ENCODE assay signal across 1 cellular context in the genomic region with DNA sequence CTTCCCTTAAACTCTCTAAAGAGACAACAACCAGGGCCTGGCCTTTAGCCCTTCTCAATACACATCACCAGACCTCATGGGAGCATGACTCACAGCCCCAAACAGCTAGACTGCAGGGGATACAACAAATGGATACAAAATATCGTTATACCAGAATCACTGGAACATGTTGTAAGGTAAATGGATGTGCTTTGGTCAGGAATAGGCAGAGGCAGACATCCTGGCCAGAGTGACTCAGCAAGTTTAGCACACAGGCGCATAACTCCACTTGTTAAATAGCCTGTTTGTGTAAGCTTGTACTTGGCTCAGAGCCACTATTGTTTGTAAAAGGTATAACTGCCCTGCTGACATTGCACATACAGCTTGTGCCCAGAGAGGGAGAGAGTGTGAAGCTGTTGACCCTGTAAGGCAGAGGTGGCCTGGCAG.
TF ChIP-seq lines count a peak whose summit lies in the region.

No MANE protein-coding gene starts in this region.

TF ChIP-seq in K562, 482 proteins besides CTCF, POLR2A, EP300 and RAD21 (continues in another document):
- TF ChIP-seq PTRF (tag; IDR thresholded peaks at IDR 0.05) (no peak), NCOA1 (IDR thresholded peaks at IDR 0.05; ENCODE audit: low read depth) (no peak), COPS2 (conservative IDR thresholded peaks at IDR 0.05) (no peak), NFE2 (IDR thresholded peaks at IDR 0.05; ENCODE audit: low read depth) (peak; percentile 88), HSF4 (CRISPR knock-in tag; IDR thresholded peaks at IDR 0.05; ENCODE audit: borderline replicate concordance) (no peak), ZNF23 (CRISPR knock-in tag; IDR thresholded peaks at IDR 0.05) (no peak), PHF21A (IDR thresholded peaks at IDR 0.05; ENCODE audit: borderline replicate concordance, low read depth) (no peak), BRF1 (IDR thresholded peaks at IDR 0.05; ENCODE audit: borderline replicate concordance, extremely low read depth, insufficient read length) (no peak), SAFB (IDR thresholded peaks at IDR 0.05; ENCODE audit: borderline replicate concordance, low read depth, low read length) (no peak), JUND (IDR thresholded peaks at IDR 0.05; ENCODE audit: borderline replicate concordance, low read depth, low read length) (no peak), JUND (tag; IDR thresholded peaks at IDR 0.05; ENCODE audit: borderline replicate concordance, low read depth, low read length) (peak; percentile 20; the same call in 1 of the 3 replicates), L3MBTL2 (IDR thresholded peaks at IDR 0.05) (no peak), BACH1 (tag; IDR thresholded peaks at IDR 0.05) (peak; percentile 67; the same call in 1 of the 2 replicates), TBP (optimal IDR thresholded peaks at IDR 0.05; ENCODE audit: low read depth, low read length) (no peak), ZNF134 (CRISPR knock-in tag; conservative IDR thresholded peaks at IDR 0.05) (no peak), ZNF764 (CRISPR knock-in tag; IDR thresholded peaks at IDR 0.05; ENCODE audit: low read depth) (no peak), TRIM28 (IDR thresholded peaks at IDR 0.05) (no peak), NFE2L1 (tag; IDR thresholded peaks at IDR 0.05; ENCODE audit: borderline replicate concordance, low read depth) (peak; percentile 79), POLR2H (tag; IDR thresholded peaks at IDR 0.05; ENCODE audit: low read depth) (no peak), NCOA6 (IDR thresholded peaks at IDR 0.05) (no peak), ETS2 (tag; IDR thresholded peaks at IDR 0.05; ENCODE audit: borderline replicate concordance, poor library complexity, severe bottlenecking) (no peak), MAFK (IDR thresholded peaks at IDR 0.05; ENCODE audit: low read length) (peak; percentile 76), SIX5 (IDR thresholded peaks at IDR 0.05; ENCODE audit: borderline replicate concordance in 1 of 2, insufficient read depth in 1 of 2, low read depth in 1 of 2, low read length in 2 of 2) (no peak), CHD2 (IDR thresholded peaks at IDR 0.05; ENCODE audit: low read depth, low read length) (no peak), ZNF197 (CRISPR knock-in tag; IDR thresholded peaks at IDR 0.05; ENCODE audit: low read depth) (no peak), MTA1 (IDR thresholded peaks at IDR 0.05; ENCODE audit: borderline replicate concordance) (no peak), BDP1 (IDR thresholded peaks at IDR 0.05; ENCODE audit: insufficient read depth, insufficient read length) (no peak), ZNF282 (CRISPR knock-in tag; IDR thresholded peaks at IDR 0.05) (no peak), ZNF224 (CRISPR knock-in tag; IDR thresholded peaks at IDR 0.05) (no peak), ARHGAP35 (IDR thresholded peaks at IDR 0.05; ENCODE audit: partially characterized antibody) (no peak), MAFG (tag; conservative IDR thresholded peaks at IDR 0.05) (peak; percentile 92), SOX6 (IDR thresholded peaks at IDR 0.05) (peak; percentile 85), NFATC3 (IDR thresholded peaks at IDR 0.05) (no peak), DMBX1 (CRISPR knock-in tag; IDR thresholded peaks at IDR 0.05; ENCODE audit: borderline replicate concordance) (0 out of 2 replicates have a peak, but pooled peaks have one; percentile 15), GABPA (tag; conservative IDR thresholded peaks at IDR 0.05; ENCODE audit: low read depth) (no peak), ZBED1 (IDR thresholded peaks at IDR 0.05) (no peak), FIP1L1 (IDR thresholded peaks at IDR 0.05; ENCODE audit: low read depth, low read length, poor library complexity, severe bottlenecking) (no peak), NFIC (IDR thresholded peaks at IDR 0.05) (peak; percentile 90)
- TF ChIP-seq, protein P1, sequence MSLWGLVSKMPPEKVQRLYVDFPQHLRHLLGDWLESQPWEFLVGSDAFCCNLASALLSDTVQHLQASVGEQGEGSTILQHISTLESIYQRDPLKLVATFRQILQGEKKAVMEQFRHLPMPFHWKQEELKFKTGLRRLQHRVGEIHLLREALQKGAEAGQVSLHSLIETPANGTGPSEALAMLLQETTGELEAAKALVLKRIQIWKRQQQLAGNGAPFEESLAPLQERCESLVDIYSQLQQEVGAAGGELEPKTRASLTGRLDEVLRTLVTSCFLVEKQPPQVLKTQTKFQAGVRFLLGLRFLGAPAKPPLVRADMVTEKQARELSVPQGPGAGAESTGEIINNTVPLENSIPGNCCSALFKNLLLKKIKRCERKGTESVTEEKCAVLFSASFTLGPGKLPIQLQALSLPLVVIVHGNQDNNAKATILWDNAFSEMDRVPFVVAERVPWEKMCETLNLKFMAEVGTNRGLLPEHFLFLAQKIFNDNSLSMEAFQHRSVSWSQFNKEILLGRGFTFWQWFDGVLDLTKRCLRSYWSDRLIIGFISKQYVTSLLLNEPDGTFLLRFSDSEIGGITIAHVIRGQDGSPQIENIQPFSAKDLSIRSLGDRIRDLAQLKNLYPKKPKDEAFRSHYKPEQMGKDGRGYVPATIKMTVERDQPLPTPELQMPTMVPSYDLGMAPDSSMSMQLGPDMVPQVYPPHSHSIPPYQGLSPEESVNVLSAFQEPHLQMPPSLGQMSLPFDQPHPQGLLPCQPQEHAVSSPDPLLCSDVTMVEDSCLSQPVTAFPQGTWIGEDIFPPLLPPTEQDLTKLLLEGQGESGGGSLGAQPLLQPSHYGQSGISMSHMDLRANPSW (CRISPR knock-in tag; IDR thresholded peaks at IDR 0.05): no peak
- TF ChIP-seq, protein P2, sequence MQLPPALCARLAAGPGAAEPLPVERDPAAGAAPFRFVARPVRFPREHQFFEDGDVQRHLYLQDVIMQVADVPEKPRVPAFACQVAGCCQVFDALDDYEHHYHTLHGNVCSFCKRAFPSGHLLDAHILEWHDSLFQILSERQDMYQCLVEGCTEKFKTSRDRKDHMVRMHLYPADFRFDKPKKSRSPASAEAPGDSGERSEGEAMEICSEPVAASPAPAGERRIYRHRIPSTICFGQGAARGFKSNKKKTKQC (CRISPR knock-in tag; IDR thresholded peaks at IDR 0.05): no peak
- TF ChIP-seq, protein P3, sequence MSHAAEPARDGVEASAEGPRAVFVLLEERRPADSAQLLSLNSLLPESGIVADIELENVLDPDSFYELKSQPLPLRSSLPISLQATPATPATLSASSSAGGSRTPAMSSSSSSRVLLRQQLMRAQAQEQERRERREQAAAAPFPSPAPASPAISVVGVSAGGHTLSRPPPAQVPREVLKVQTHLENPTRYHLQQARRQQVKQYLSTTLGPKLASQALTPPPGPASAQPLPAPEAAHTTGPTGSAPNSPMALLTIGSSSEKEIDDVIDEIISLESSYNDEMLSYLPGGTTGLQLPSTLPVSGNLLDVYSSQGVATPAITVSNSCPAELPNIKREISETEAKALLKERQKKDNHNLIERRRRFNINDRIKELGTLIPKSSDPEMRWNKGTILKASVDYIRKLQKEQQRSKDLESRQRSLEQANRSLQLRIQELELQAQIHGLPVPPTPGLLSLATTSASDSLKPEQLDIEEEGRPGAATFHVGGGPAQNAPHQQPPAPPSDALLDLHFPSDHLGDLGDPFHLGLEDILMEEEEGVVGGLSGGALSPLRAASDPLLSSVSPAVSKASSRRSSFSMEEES (CRISPR knock-in tag; IDR thresholded peaks at IDR 0.05): no peak
- TF ChIP-seq, protein P4, sequence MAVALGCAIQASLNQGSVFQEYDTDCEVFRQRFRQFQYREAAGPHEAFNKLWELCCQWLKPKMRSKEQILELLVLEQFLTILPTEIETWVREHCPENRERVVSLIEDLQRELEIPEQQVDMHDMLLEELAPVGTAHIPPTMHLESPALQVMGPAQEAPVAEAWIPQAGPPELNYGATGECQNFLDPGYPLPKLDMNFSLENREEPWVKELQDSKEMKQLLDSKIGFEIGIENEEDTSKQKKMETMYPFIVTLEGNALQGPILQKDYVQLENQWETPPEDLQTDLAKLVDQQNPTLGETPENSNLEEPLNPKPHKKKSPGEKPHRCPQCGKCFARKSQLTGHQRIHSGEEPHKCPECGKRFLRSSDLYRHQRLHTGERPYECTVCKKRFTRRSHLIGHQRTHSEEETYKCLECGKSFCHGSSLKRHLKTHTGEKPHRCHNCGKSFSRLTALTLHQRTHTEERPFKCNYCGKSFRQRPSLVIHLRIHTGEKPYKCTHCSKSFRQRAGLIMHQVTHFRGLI (CRISPR knock-in tag; IDR thresholded peaks at IDR 0.05): no peak
- TF ChIP-seq, protein P5, sequence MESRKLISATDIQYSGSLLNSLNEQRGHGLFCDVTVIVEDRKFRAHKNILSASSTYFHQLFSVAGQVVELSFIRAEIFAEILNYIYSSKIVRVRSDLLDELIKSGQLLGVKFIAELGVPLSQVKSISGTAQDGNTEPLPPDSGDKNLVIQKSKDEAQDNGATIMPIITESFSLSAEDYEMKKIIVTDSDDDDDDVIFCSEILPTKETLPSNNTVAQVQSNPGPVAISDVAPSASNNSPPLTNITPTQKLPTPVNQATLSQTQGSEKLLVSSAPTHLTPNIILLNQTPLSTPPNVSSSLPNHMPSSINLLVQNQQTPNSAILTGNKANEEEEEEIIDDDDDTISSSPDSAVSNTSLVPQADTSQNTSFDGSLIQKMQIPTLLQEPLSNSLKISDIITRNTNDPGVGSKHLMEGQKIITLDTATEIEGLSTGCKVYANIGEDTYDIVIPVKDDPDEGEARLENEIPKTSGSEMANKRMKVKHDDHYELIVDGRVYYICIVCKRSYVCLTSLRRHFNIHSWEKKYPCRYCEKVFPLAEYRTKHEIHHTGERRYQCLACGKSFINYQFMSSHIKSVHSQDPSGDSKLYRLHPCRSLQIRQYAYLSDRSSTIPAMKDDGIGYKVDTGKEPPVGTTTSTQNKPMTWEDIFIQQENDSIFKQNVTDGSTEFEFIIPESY (CRISPR knock-in tag; IDR thresholded peaks at IDR 0.05): no peak
- TF ChIP-seq, protein P6, sequence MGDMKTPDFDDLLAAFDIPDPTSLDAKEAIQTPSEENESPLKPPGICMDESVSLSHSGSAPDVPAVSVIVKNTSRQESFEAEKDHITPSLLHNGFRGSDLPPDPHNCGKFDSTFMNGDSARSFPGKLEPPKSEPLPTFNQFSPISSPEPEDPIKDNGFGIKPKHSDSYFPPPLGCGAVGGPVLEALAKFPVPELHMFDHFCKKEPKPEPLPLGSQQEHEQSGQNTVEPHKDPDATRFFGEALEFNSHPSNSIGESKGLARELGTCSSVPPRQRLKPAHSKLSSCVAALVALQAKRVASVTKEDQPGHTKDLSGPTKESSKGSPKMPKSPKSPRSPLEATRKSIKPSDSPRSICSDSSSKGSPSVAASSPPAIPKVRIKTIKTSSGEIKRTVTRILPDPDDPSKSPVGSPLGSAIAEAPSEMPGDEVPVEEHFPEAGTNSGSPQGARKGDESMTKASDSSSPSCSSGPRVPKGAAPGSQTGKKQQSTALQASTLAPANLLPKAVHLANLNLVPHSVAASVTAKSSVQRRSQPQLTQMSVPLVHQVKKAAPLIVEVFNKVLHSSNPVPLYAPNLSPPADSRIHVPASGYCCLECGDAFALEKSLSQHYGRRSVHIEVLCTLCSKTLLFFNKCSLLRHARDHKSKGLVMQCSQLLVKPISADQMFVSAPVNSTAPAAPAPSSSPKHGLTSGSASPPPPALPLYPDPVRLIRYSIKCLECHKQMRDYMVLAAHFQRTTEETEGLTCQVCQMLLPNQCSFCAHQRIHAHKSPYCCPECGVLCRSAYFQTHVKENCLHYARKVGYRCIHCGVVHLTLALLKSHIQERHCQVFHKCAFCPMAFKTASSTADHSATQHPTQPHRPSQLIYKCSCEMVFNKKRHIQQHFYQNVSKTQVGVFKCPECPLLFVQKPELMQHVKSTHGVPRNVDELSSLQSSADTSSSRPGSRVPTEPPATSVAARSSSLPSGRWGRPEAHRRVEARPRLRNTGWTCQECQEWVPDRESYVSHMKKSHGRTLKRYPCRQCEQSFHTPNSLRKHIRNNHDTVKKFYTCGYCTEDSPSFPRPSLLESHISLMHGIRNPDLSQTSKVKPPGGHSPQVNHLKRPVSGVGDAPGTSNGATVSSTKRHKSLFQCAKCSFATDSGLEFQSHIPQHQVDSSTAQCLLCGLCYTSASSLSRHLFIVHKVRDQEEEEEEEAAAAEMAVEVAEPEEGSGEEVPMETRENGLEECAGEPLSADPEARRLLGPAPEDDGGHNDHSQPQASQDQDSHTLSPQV (IDR thresholded peaks at IDR 0.05): peak; percentile 92
- TF ChIP-seq, protein P7, sequence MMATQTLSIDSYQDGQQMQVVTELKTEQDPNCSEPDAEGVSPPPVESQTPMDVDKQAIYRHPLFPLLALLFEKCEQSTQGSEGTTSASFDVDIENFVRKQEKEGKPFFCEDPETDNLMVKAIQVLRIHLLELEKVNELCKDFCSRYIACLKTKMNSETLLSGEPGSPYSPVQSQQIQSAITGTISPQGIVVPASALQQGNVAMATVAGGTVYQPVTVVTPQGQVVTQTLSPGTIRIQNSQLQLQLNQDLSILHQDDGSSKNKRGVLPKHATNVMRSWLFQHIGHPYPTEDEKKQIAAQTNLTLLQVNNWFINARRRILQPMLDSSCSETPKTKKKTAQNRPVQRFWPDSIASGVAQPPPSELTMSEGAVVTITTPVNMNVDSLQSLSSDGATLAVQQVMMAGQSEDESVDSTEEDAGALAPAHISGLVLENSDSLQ (IDR thresholded peaks at IDR 0.05): no peak
- TF ChIP-seq, protein P8, sequence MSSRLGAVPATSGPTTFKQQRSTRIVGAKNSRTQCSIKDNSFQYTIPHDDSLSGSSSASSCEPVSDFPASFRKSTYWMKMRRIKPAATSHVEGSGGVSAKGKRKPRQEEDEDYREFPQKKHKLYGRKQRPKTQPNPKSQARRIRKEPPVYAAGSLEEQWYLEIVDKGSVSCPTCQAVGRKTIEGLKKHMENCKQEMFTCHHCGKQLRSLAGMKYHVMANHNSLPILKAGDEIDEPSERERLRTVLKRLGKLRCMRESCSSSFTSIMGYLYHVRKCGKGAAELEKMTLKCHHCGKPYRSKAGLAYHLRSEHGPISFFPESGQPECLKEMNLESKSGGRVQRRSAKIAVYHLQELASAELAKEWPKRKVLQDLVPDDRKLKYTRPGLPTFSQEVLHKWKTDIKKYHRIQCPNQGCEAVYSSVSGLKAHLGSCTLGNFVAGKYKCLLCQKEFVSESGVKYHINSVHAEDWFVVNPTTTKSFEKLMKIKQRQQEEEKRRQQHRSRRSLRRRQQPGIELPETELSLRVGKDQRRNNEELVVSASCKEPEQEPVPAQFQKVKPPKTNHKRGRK (tag; IDR thresholded peaks at IDR 0.05): no peak
- TF ChIP-seq, protein P9, sequence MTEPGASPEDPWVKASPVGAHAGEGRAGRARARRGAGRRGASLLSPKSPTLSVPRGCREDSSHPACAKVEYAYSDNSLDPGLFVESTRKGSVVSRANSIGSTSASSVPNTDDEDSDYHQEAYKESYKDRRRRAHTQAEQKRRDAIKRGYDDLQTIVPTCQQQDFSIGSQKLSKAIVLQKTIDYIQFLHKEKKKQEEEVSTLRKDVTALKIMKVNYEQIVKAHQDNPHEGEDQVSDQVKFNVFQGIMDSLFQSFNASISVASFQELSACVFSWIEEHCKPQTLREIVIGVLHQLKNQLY (CRISPR knock-in tag; conservative IDR thresholded peaks at IDR 0.05): no peak
